ENCODE assay signal across 20 cellular contexts in the genomic region with DNA sequence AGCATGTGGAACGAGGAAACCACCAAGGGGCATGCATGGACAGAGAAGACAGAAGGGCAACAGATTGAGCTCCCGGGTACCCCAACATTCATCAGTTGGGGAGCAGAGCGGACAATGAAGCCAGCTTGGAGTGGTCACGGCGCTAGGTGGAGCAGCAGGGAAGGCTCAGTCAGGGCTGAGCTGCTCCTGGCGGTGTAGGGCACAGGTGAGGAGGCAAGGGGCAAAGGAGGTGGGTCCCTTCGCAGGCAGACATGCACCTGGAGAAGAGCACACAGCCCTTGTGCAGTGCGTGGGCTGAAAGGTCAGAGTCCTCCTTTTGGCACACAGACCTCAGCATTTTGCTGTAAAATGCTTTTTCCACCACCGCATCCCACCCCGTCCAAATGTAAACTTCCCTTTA.
"Had no signal": no experiment of that assay in that cellular context is flagged by ENCODE, and none has a peak within 500 bp of the region (broad histone marks: within the 10 kb centered on the region; RNA-seq: fewer than 3 reads in every experiment).

No MANE protein-coding gene starts in this region.

- H3K36me3 Mint-ChIP-seq: immature natural killer cell; naive thymus-derived CD8-positive, alpha-beta T cell; stimulated activated effector memory CD8-positive, alpha-beta T cell treated with anti-CD3 and anti-CD28 coated beads, Interleukin-12 subunit alpha, Interleukin-12 subunit beta, amount 100 ng/mL, for 72 hours had no signal

- H3K4me1 Mint-ChIP-seq: immature natural killer cell; stimulated activated effector memory CD8-positive, alpha-beta T cell treated with anti-CD3 and anti-CD28 coated beads, Interleukin-12 subunit alpha, Interleukin-12 subunit beta, amount 100 ng/mL, for 72 hours had no signal

- H3K36me3 ChIP-seq: esophagus muscularis mucosa, gastrocnemius medialis, suprapubic skin, thyroid gland, upper lobe of left lung, vagina had no signal

- DNase-seq: effector memory CD8-positive, alpha-beta T cell; gastrocnemius medialis; glutamatergic neuron; immature natural killer cell; left cardiac atrium; mesendoderm; posterior cingulate gyrus; right cardiac atrium; stimulated activated CD4-positive, alpha-beta T cell treated with anti-CD3 and anti-CD28 coated beads, Interleukin-4, amount 100 ng/mL, for 1 hour; stimulated activated CD8-positive, alpha-beta memory T cell treated with anti-CD3 and anti-CD28 coated beads, Interleukin-4, amount 100 ng/mL, for 48 hours; stimulated activated naive CD8-positive, alpha-beta T cell treated with anti-CD3 and anti-CD28 coated beads, Interleukin-15, Interleukin-2, amounts not matched to agents 100 U/mL and 50 U/mL, for 24 hours; thyroid gland; upper lobe of left lung had no signal

- H3K4me2 ChIP-seq: smooth muscle cell had no signal

- H3K4me3 ChIP-seq: esophagus muscularis mucosa, gastrocnemius medialis, smooth muscle cell, suprapubic skin, thyroid gland, upper lobe of left lung, vagina had no signal

- ATAC-seq: effector memory CD8-positive, alpha-beta T cell; gastrocnemius medialis; left cardiac atrium; naive thymus-derived CD8-positive, alpha-beta T cell; right cardiac atrium; stimulated activated effector memory CD8-positive, alpha-beta T cell treated with anti-CD3 and anti-CD28 coated beads, Interleukin-12 subunit alpha, Interleukin-12 subunit beta, amount 100 ng/mL, for 72 hours; stimulated activated naive CD8-positive, alpha-beta T cell treated with anti-CD3 and anti-CD28 coated beads, Interleukin-15, Interleukin-2, amounts not matched to agents 100 U/mL and 50 U/mL, for 24 hours had no signal

- H3K9me3 ChIP-seq: esophagus muscularis mucosa, gastrocnemius medialis, suprapubic skin, thyroid gland, upper lobe of left lung, vagina had no signal

- H3K27ac ChIP-seq: epithelial cell of prostate, esophagus muscularis mucosa, gastrocnemius medialis, suprapubic skin, thyroid gland, upper lobe of left lung, vagina had no signal

- H3K4me3 Mint-ChIP-seq: effector memory CD8-positive, alpha-beta T cell; immature natural killer cell; naive thymus-derived CD8-positive, alpha-beta T cell; stimulated activated effector memory CD8-positive, alpha-beta T cell treated with anti-CD3 and anti-CD28 coated beads, Interleukin-12 subunit alpha, Interleukin-12 subunit beta, amount 100 ng/mL, for 72 hours had no signal

- H3K9me3 Mint-ChIP-seq: effector memory CD8-positive, alpha-beta T cell; naive thymus-derived CD8-positive, alpha-beta T cell; stimulated activated effector memory CD8-positive, alpha-beta T cell treated with anti-CD3 and anti-CD28 coated beads, Interleukin-12 subunit alpha, Interleukin-12 subunit beta, amount 100 ng/mL, for 72 hours had no signal

- H3K4me1 ChIP-seq: esophagus muscularis mucosa, suprapubic skin, thyroid gland, upper lobe of left lung, vagina had no signal

- H3K27ac Mint-ChIP-seq: effector memory CD8-positive, alpha-beta T cell; immature natural killer cell; stimulated activated effector memory CD8-positive, alpha-beta T cell treated with anti-CD3 and anti-CD28 coated beads, Interleukin-12 subunit alpha, Interleukin-12 subunit beta, amount 100 ng/mL, for 72 hours had no signal

- H3K27me3 ChIP-seq: gastrocnemius medialis, thyroid gland, upper lobe of left lung, vagina had no signal
